11 cellular contexts compared by ENCODE assay signal in the genomic region with DNA sequence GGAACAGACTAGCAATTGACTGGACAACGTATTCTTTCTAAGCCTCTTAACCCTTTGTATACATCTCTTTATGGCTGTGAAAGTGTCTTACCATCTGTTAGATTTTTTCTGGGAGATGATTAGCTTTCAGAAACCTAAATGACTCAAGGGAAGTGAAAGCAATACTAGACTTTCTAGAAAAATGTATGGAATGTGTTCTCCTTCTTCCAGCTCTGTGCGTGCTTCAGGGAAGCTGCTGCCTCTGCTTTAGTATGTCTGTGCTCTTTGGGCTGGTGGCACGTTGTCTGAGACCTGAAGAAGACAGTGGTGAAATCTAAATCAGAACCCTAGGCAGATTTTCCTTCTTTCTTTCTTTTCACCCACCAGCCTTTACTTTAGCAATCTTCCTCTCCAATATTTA.
DNase-seq lines count a peak whose midpoint lies in the region; ATAC-seq and TF ChIP-seq lines count a peak whose summit lies in the region.
"Had no signal": no experiment of that assay in that cellular context is flagged by ENCODE, and none has a peak within 500 bp of the region (broad histone marks: within the 10 kb centered on the region; RNA-seq: fewer than 3 reads in every experiment).

No MANE protein-coding gene starts in this region.

- H3K27me3 Mint-ChIP-seq in nephron progenitor cell (ENCODE audit: low read depth, poor library complexity) (no peaks in the 10 kb centered on the region), immature natural killer cell (ENCODE audit: low read depth in 3 of 3) (peaks cover 0 to 2% (median 0%) of the 10 kb centered on the region in 3 donors)
- H3K27me3 Mint-ChIP-seq: activated CD4-positive, alpha-beta T cell treated with anti-CD3 and anti-CD28 coated beads, Interleukin-2, amount 10 ng/mL, durations not matched to agents 24 days and 14 days; activated naive CD4-positive, alpha-beta T cell treated with anti-CD3 and anti-CD28 coated beads, Interleukin-2, amount 10 ng/mL, durations not matched to agents 7 days and 5 days had no signal

- H3K27me3 ChIP-seq in right atrium auricular region (no peaks in the 10 kb centered on the region), fibroblast of lung (ENCODE audit: control insufficient read depth, insufficient read depth, low read length) (no peaks in the 10 kb centered on the region)

- no peak overlapping the region for H3K9ac ChIP-seq in fibroblast of lung (ENCODE audit: insufficient read depth, low read length)

- H3K4me1 ChIP-seq in right atrium auricular region (peaks cover 0 to 67% of the 10 kb centered on the region in 2 donors), fibroblast of lung (ENCODE audit: control insufficient read depth, extremely low read depth, insufficient read depth, low read length) (peaks cover 12% of the 10 kb centered on the region)

- H3K27ac ChIP-seq in right atrium auricular region (peak overlapping the region; percentile 74 to 80), fibroblast of lung (ENCODE audit: insufficient read depth, low read length) (peak overlapping the region; percentile 56)

- H3K4me3 ChIP-seq in right atrium auricular region: no peak overlapping the region
- peak overlapping the region in 1 of 4 experiments; percentile 39 for H3K4me3 ChIP-seq in fibroblast of lung (replicated peaks in 1 of 4; ENCODE audit: control extremely low read depth in 1 of 4, insufficient read depth in 1 of 4, low read depth in 3 of 4, low read length in 4 of 4)

- no peak for ATAC-seq in left ventricle myocardium superior
- no peak for ATAC-seq in HG03045 (IDR thresholded peaks at IDR 0.05; ENCODE audit: unreplicated experiment)

- H3K36me3 ChIP-seq in right atrium auricular region (no peaks in the 10 kb centered on the region), fibroblast of lung (ENCODE audit: control insufficient read depth, insufficient read depth, low read length) (no peaks in the 10 kb centered on the region)

- H3K9me3 ChIP-seq in right atrium auricular region: no peaks in the 10 kb centered on the region
- no peaks in the 10 kb centered on the region for H3K9me3 ChIP-seq in fibroblast of lung (ENCODE audit: control insufficient read depth, insufficient read depth, low read depth, low read length)

- DNase-seq in right atrium auricular region (ENCODE audit: low spot score) (no peak), left ventricle myocardium superior (no peak), fibroblast of lung (ENCODE audit: low read depth in 2 of 2) (peak; percentile 26 to 58), nephron progenitor cell (no peak), HT-29 (ENCODE audit: low spot score) (no peak), GM19240 (ENCODE audit: insufficient read length, low spot score) (no peak), immature natural killer cell (no peak)
- DNase-seq: activated CD4-positive, alpha-beta T cell treated with anti-CD3 and anti-CD28 coated beads, Interleukin-2, amount 10 ng/mL, durations not matched to agents 24 days and 14 days; activated naive CD4-positive, alpha-beta T cell treated with anti-CD3 and anti-CD28 coated beads, Interleukin-2, amount 10 ng/mL, durations not matched to agents 7 days and 5 days; stimulated activated CD4-positive, alpha-beta T cell treated with anti-CD3 and anti-CD28 coated beads, Interleukin-4, amount 100 ng/mL, for 24 hours had no signal

- H3K36me3 Mint-ChIP-seq in nephron progenitor cell (ENCODE audit: low read depth) (peaks cover 20% of the 10 kb centered on the region), immature natural killer cell (no peaks in the 10 kb centered on the region)
- H3K36me3 Mint-ChIP-seq: activated naive CD4-positive, alpha-beta T cell treated with anti-CD3 and anti-CD28 coated beads, Interleukin-2, amount 10 ng/mL, durations not matched to agents 7 days and 5 days had no signal

- H4K20me1 ChIP-seq in fibroblast of lung (ENCODE audit: control insufficient read depth, extremely low read depth, insufficient read depth, low read length): no peaks in the 10 kb centered on the region

- peaks cover 91% of the 10 kb centered on the region for H3K4me1 Mint-ChIP-seq in nephron progenitor cell
- peaks cover 49 to 55% of the 10 kb centered on the region in 2 donors for H3K4me1 Mint-ChIP-seq in immature natural killer cell

- peak overlapping the region; percentile 11 for H3K4me3 Mint-ChIP-seq in nephron progenitor cell
- no peak overlapping the region for H3K4me3 Mint-ChIP-seq in immature natural killer cell
- H3K4me3 Mint-ChIP-seq: activated CD4-positive, alpha-beta T cell treated with anti-CD3 and anti-CD28 coated beads, Interleukin-2, amount 10 ng/mL, durations not matched to agents 24 days and 14 days; activated naive CD4-positive, alpha-beta T cell treated with anti-CD3 and anti-CD28 coated beads, Interleukin-2, amount 10 ng/mL, durations not matched to agents 7 days and 5 days had no signal

- H3K79me2 ChIP-seq in fibroblast of lung (ENCODE audit: control insufficient read depth, insufficient read depth, low read length): no peaks in the 10 kb centered on the region

- H3K27ac Mint-ChIP-seq in nephron progenitor cell (peak overlapping the region; percentile 99), immature natural killer cell (peak overlapping the region in 1 of 6 donors; percentile 2)
- H3K27ac Mint-ChIP-seq: activated CD4-positive, alpha-beta T cell treated with anti-CD3 and anti-CD28 coated beads, Interleukin-2, amount 10 ng/mL, durations not matched to agents 24 days and 14 days; activated naive CD4-positive, alpha-beta T cell treated with anti-CD3 and anti-CD28 coated beads, Interleukin-2, amount 10 ng/mL, durations not matched to agents 7 days and 5 days had no signal

- H3K4me2 ChIP-seq in fibroblast of lung (ENCODE audit: extremely low read depth, insufficient read depth, low read length): peak overlapping the region; percentile 95

- TF ChIP-seq CTCF in right atrium auricular region (IDR thresholded peaks at IDR 0.05): no peak
- no peak for TF ChIP-seq CTCF in fibroblast of lung (conservative IDR thresholded peaks at IDR 0.05 in 1 of 2, IDR thresholded peaks at IDR 0.05 in 1 of 2; ENCODE audit: low read depth in 1 of 2, low read length in 2 of 2)
- TF ChIP-seq CTCF in nephron progenitor cell (IDR thresholded peaks at IDR 0.05): no peak

- H3K9me3 Mint-ChIP-seq in nephron progenitor cell (no peaks in the 10 kb centered on the region), immature natural killer cell (no peaks in the 10 kb centered on the region)
- H3K9me3 Mint-ChIP-seq: activated CD4-positive, alpha-beta T cell treated with anti-CD3 and anti-CD28 coated beads, Interleukin-2, amount 10 ng/mL, durations not matched to agents 24 days and 14 days; activated naive CD4-positive, alpha-beta T cell treated with anti-CD3 and anti-CD28 coated beads, Interleukin-2, amount 10 ng/mL, durations not matched to agents 7 days and 5 days had no signal

- intact Hi-C loops in left ventricle myocardium superior (cut with micrococcal nuclease): no loop called here

- peak overlapping the region; percentile 56 for H2AFZ ChIP-seq in fibroblast of lung (ENCODE audit: low read length)

Comparison
In these comparisons a context has a peak if more than half of its experiments do, and no peak if none do; other contexts are left out.
1. DNase-seq: peak in fibroblast of lung (2 of 2); none in right atrium auricular region (single experiment), left ventricle myocardium superior (single experiment), nephron progenitor cell (single experiment), HT-29 (single experiment), GM19240 (single experiment) and immature natural killer cell (0 of 3).